ENCODE assay signal across 9 cellular contexts in the genomic region with DNA sequence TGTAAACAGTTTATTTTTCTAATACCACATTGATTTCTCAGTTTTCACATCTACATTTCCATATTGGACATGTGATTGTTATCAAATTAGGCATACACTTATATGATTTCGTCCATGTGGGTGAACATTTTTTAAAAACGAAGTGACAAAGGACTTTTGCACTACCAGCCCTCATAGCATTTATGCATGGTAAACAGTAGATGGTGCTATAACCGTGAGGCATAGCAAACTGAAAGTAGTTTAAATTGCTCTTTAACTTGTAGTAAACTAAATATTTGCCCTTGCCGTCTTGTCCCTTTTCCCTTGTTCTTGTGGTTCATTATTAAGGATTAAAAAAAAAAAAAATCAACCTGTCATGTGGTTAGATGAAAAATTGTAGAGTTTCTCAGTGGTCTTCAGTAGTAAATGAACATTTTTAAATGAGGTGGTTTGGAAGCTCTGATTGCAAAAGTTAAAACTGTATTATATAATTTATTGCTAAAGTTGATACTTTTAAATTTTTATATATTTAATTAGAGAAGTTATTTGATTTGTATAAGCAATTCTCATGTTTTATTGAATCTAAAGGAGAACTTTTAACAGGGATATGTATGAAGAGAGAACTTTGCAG. TPM values are rescaled to one million over a fixed set of nuclear protein-coding genes. Genes with fewer than 3 reads are reported as not detected.
A peak's percentile ranks its signal among the peaks of the same experiment; 100 is the strongest.
DNase-seq lines count a peak whose midpoint lies in the region; ATAC-seq lines count a peak whose summit lies in the region.
"Had no signal": no experiment of that assay in that cellular context is flagged by ENCODE, and none has a peak within 500 bp of the region (broad histone marks: within the 10 kb centered on the region; RNA-seq: fewer than 3 reads in every experiment).

No MANE protein-coding gene starts in this region.

- H3K27me3 ChIP-seq in duodenal mucosa (ENCODE audit: control insufficient read depth in 1 of 2, insufficient read depth in 2 of 2, low read length in 2 of 2) (no peaks in the 10 kb centered on the region), mesenchymal stem cell (ENCODE audit: control insufficient read depth in 1 of 2, insufficient read depth in 1 of 2, low read length in 2 of 2) (no peaks in the 10 kb centered on the region)

- no peaks in the 10 kb centered on the region for H3K36me3 ChIP-seq in duodenal mucosa (ENCODE audit: control insufficient read depth in 1 of 2, insufficient read depth in 2 of 2, low read length in 2 of 2)
- H3K36me3 ChIP-seq in mesenchymal stem cell (ENCODE audit: control insufficient read depth in 1 of 2, insufficient read depth in 2 of 2, low read depth in 1 of 2, low read length in 2 of 2) = peaks cover 0 to 6% of the 10 kb centered on the region in 2 experiments
- H3K36me3 ChIP-seq: HAP-1 had no signal

- WGBS in mesenchymal stem cell = no CpG with 5 or more reads among the region's 4 CpGs

- H3K14ac ChIP-seq in mesenchymal stem cell (ENCODE audit: low read length in 2 of 2) = no peak overlapping the region

- H3K4me3 ChIP-seq in duodenal mucosa (ENCODE audit: low read depth in 1 of 2, low read length in 2 of 2) (peak overlapping the region; percentile 8 to 55), mesenchymal stem cell (ENCODE audit: insufficient read depth in 1 of 2, low read depth in 1 of 2, low read length in 2 of 2) (peak overlapping the region in 1 of 2 experiments; percentile 65)
- H3K4me3 ChIP-seq: HAP-1 had no signal

- no peak overlapping the region for H2BK12ac ChIP-seq in mesenchymal stem cell (ENCODE audit: low read length in 2 of 2)

- peak; percentile 56 to 65 for ATAC-seq in activated T-cell treated with anti-CD3 and anti-CD28 coated beads, Interleukin-2, amount 50 U/mL, for 72 hours (replicated peaks in 1 of 2)
- ATAC-seq in GM21717 (IDR thresholded peaks at IDR 0.05; ENCODE audit: unreplicated experiment) = peak; percentile 92

- H3K9me3 Mint-ChIP-seq in activated T-cell treated with anti-CD3 and anti-CD28 coated beads, Interleukin-2, amount 50 U/mL, for 72 hours = peaks cover 0 to 4% of the 10 kb centered on the region in 2 donors
- no peaks in the 10 kb centered on the region for H3K9me3 Mint-ChIP-seq in activated T-helper 1 cell treated with anti-CD3 and anti-CD28 coated beads, Interleukin-12 subunit alpha, Interleukin-12 subunit beta, Interleukin-2, Interleukin-4 antibody, amounts not matched to agents 30 ng/mL and 10 ng/mL and 1 ng/mL, durations not matched to agents 14 hours and 24 hours and 36 hours

- peak overlapping the region; percentile 73 for H3K27ac Mint-ChIP-seq in activated T-cell treated with anti-CD3 and anti-CD28 coated beads, Interleukin-2, amount 50 U/mL, for 72 hours
- H3K27ac Mint-ChIP-seq in activated T-helper 1 cell treated with anti-CD3 and anti-CD28 coated beads, Interleukin-12 subunit alpha, Interleukin-12 subunit beta, Interleukin-2, Interleukin-4 antibody, amounts not matched to agents 30 ng/mL and 10 ng/mL and 1 ng/mL, durations not matched to agents 14 hours and 24 hours and 36 hours = no peak overlapping the region

- no peak overlapping the region for H2AFZ ChIP-seq in mesenchymal stem cell (ENCODE audit: low read depth, low read length)

- H3K4me1 Mint-ChIP-seq in activated T-cell treated with anti-CD3 and anti-CD28 coated beads, Interleukin-2, amount 50 U/mL, for 72 hours (ENCODE audit: low read depth) = peaks cover 13% of the 10 kb centered on the region
- H3K4me1 Mint-ChIP-seq in activated T-helper 1 cell treated with anti-CD3 and anti-CD28 coated beads, Interleukin-12 subunit alpha, Interleukin-12 subunit beta, Interleukin-2, Interleukin-4 antibody, amounts not matched to agents 30 ng/mL and 10 ng/mL and 1 ng/mL, durations not matched to agents 14 hours and 24 hours and 36 hours (ENCODE audit: low read depth) = peaks cover 12% of the 10 kb centered on the region

- H4K91ac ChIP-seq in mesenchymal stem cell (ENCODE audit: low read length) = no peak overlapping the region

- no peak overlapping the region for H4K8ac ChIP-seq in mesenchymal stem cell (ENCODE audit: low read length)

- peaks cover 5 to 10% of the 10 kb centered on the region in 2 donors for H3K36me3 Mint-ChIP-seq in activated T-cell treated with anti-CD3 and anti-CD28 coated beads, Interleukin-2, amount 50 U/mL, for 72 hours (ENCODE audit: insufficient read depth in 2 of 2)
- peaks cover 5% of the 10 kb centered on the region for H3K36me3 Mint-ChIP-seq in activated T-helper 1 cell treated with anti-CD3 and anti-CD28 coated beads, Interleukin-12 subunit alpha, Interleukin-12 subunit beta, Interleukin-2, Interleukin-4 antibody, amounts not matched to agents 30 ng/mL and 10 ng/mL and 1 ng/mL, durations not matched to agents 14 hours and 24 hours and 36 hours (ENCODE audit: low read depth)

- H3K23ac ChIP-seq in mesenchymal stem cell (ENCODE audit: low read length in 2 of 2) = no peak overlapping the region

- no peak overlapping the region for H2BK5ac ChIP-seq in mesenchymal stem cell (ENCODE audit: low read depth, low read length, poor library complexity, severe bottlenecking)

- H3K27ac ChIP-seq in duodenal mucosa (ENCODE audit: low read depth, low read length) (no peak overlapping the region), mesenchymal stem cell (ENCODE audit: low read length, poor library complexity, severe bottlenecking) (no peak overlapping the region)

- peak overlapping the region in 1 of 2 donors; percentile 87 for H3K4me3 Mint-ChIP-seq in activated T-cell treated with anti-CD3 and anti-CD28 coated beads, Interleukin-2, amount 50 U/mL, for 72 hours
- H3K4me3 Mint-ChIP-seq in activated T-helper 1 cell treated with anti-CD3 and anti-CD28 coated beads, Interleukin-12 subunit alpha, Interleukin-12 subunit beta, Interleukin-2, Interleukin-4 antibody, amounts not matched to agents 30 ng/mL and 10 ng/mL and 1 ng/mL, durations not matched to agents 14 hours and 24 hours and 36 hours = no peak overlapping the region

- H3K9ac ChIP-seq in duodenal mucosa (ENCODE audit: low read depth in 1 of 2, low read length in 2 of 2) (peak overlapping the region in 1 of 2 donors; percentile 42), mesenchymal stem cell (ENCODE audit: low read length) (peak overlapping the region; percentile 91)

- no peak overlapping the region for H3K4ac ChIP-seq in mesenchymal stem cell (ENCODE audit: low read depth in 1 of 2, low read length in 2 of 2)

- DNase-seq in activated T-cell treated with anti-CD3 and anti-CD28 coated beads, Interleukin-2, amount 50 U/mL, for 72 hours = peak; percentile 10 to 18
- no peak for DNase-seq in activated T-cell treated with anti-CD3 and anti-CD28 coated beads, Interleukin-2, amount 50 U/mL, for 48 hours
- DNase-seq in HuH-7 (ENCODE audit: low spot score) (peak; percentile 44), SHP77 (lab: John Stamatoyannopoulos, UW) (peak; percentile 35 to 41), mesenchymal stem cell (peak; percentile 80)
- DNase-seq in activated T-helper 1 cell treated with anti-CD3 and anti-CD28 coated beads, Interleukin-12 subunit alpha, Interleukin-12 subunit beta, Interleukin-2, Interleukin-4 antibody, amounts not matched to agents 30 ng/mL and 10 ng/mL and 1 ng/mL, durations not matched to agents 14 hours and 24 hours and 36 hours (ENCODE audit: low spot score) = no peak

- H3K18ac ChIP-seq in mesenchymal stem cell (ENCODE audit: low read depth in 1 of 2, low read length in 2 of 2) = no peak overlapping the region

- H3K4me1 ChIP-seq in duodenal mucosa (ENCODE audit: control insufficient read depth in 1 of 2, insufficient read depth in 2 of 2, low read length in 2 of 2) = no peaks in the 10 kb centered on the region
- H3K4me1 ChIP-seq in mesenchymal stem cell (ENCODE audit: control insufficient read depth, insufficient read depth, low read depth, low read length) = no peaks in the 10 kb centered on the region

- H3K27me3 Mint-ChIP-seq in activated T-cell treated with anti-CD3 and anti-CD28 coated beads, Interleukin-2, amount 50 U/mL, for 72 hours (ENCODE audit: low read depth) = no peaks in the 10 kb centered on the region
- no peaks in the 10 kb centered on the region for H3K27me3 Mint-ChIP-seq in activated T-helper 1 cell treated with anti-CD3 and anti-CD28 coated beads, Interleukin-12 subunit alpha, Interleukin-12 subunit beta, Interleukin-2, Interleukin-4 antibody, amounts not matched to agents 30 ng/mL and 10 ng/mL and 1 ng/mL, durations not matched to agents 14 hours and 24 hours and 36 hours (ENCODE audit: insufficient read depth)

- H2BK15ac ChIP-seq in mesenchymal stem cell (ENCODE audit: low read depth, poor library complexity, severe bottlenecking) = no peak overlapping the region

- no peak overlapping the region for H2AK5ac ChIP-seq in mesenchymal stem cell (ENCODE audit: low read length, severe bottlenecking)

- H2BK120ac ChIP-seq in mesenchymal stem cell (ENCODE audit: low read depth, low read length) = no peak overlapping the region

- no peak overlapping the region for H3K4me2 ChIP-seq in mesenchymal stem cell (ENCODE audit: low read length, poor library complexity, severe bottlenecking)

- H3K9me3 ChIP-seq in duodenal mucosa (ENCODE audit: control insufficient read depth in 1 of 2, low read length in 2 of 2) (no peaks in the 10 kb centered on the region), mesenchymal stem cell (ENCODE audit: control insufficient read depth, low read length) (no peaks in the 10 kb centered on the region)
- H3K9me3 ChIP-seq: HAP-1 had no signal

- peaks cover 6% of the 10 kb centered on the region for H3K79me1 ChIP-seq in mesenchymal stem cell (replicated peaks; ENCODE audit: low read length, poor library complexity, severe bottlenecking)

- intact Hi-C loops in activated T-helper 1 cell treated with anti-CD3 and anti-CD28 coated beads, Interleukin-12 subunit alpha, Interleukin-12 subunit beta, Interleukin-2, Interleukin-4 antibody, amounts not matched to agents 30 ng/mL and 10 ng/mL and 1 ng/mL, durations not matched to agents 14 hours and 24 hours and 36 hours (cut with micrococcal nuclease) = loop anchor here (1.0 kb wide), 7 partner anchors 8 to 245 kb away; partner anchors contain the start of genes ARL13B and DHFR2

RNA-seq across cellular contexts. Expression of gene STX19, which starts 24.0 kb away (rescaled TPM):
- total RNA-seq in activated T-cell treated with anti-CD3 and anti-CD28 coated beads, Interleukin-2, amount 50 U/mL, for 72 hours = not detected
- polyA plus RNA-seq in mesenchymal stem cell (2013, experiment 1 of 2) = not detected
- polyA plus RNA-seq in mesenchymal stem cell (2013, experiment 2 of 2) = not detected
- not detected in 2 replicates for total RNA-seq in activated T-helper 1 cell treated with anti-CD3 and anti-CD28 coated beads, Interleukin-12 subunit alpha, Interleukin-12 subunit beta, Interleukin-2, Interleukin-4 antibody, amounts not matched to agents 30 ng/mL and 10 ng/mL and 1 ng/mL, durations not matched to agents 14 hours and 24 hours and 36 hours

RNA-seq across cellular contexts. Expression of gene ARL13B, which starts 24.5 kb away (rescaled TPM):
- 10 to 100 TPM; 11.4 to 17.9 TPM for total RNA-seq in activated T-cell treated with anti-CD3 and anti-CD28 coated beads, Interleukin-2, amount 50 U/mL, for 72 hours
- 12.3 TPM for polyA plus RNA-seq in mesenchymal stem cell (2013, experiment 1 of 2)
- 12.1 TPM for polyA plus RNA-seq in mesenchymal stem cell (2013, experiment 2 of 2)
- 14.7 and 15.9 TPM in 2 replicates for total RNA-seq in activated T-helper 1 cell treated with anti-CD3 and anti-CD28 coated beads, Interleukin-12 subunit alpha, Interleukin-12 subunit beta, Interleukin-2, Interleukin-4 antibody, amounts not matched to agents 30 ng/mL and 10 ng/mL and 1 ng/mL, durations not matched to agents 14 hours and 24 hours and 36 hours

RNA-seq across cellular contexts. Expression of gene PROS1, which starts 30.7 kb away (rescaled TPM):
- under 1 TPM; 0.46 to 0.50 TPM for total RNA-seq in activated T-cell treated with anti-CD3 and anti-CD28 coated beads, Interleukin-2, amount 50 U/mL, for 72 hours
- polyA plus RNA-seq in mesenchymal stem cell (2013, experiment 1 of 2) = 51.3 TPM
- 55.4 TPM for polyA plus RNA-seq in mesenchymal stem cell (2013, experiment 2 of 2)
- total RNA-seq in activated T-helper 1 cell treated with anti-CD3 and anti-CD28 coated beads, Interleukin-12 subunit alpha, Interleukin-12 subunit beta, Interleukin-2, Interleukin-4 antibody, amounts not matched to agents 30 ng/mL and 10 ng/mL and 1 ng/mL, durations not matched to agents 14 hours and 24 hours and 36 hours = 1.0 and 1.2 TPM in 2 replicates

RNA-seq across cellular contexts. Expression of gene DHFR2, which starts 58.3 kb away (rescaled TPM):
- 1 to 10 TPM; 8.1 to 9.3 TPM for total RNA-seq in activated T-cell treated with anti-CD3 and anti-CD28 coated beads, Interleukin-2, amount 50 U/mL, for 72 hours
- polyA plus RNA-seq in mesenchymal stem cell (2013, experiment 1 of 2) = 4.5 TPM
- 4.5 TPM for polyA plus RNA-seq in mesenchymal stem cell (2013, experiment 2 of 2)
- 10.1 and 12.3 TPM in 2 replicates for total RNA-seq in activated T-helper 1 cell treated with anti-CD3 and anti-CD28 coated beads, Interleukin-12 subunit alpha, Interleukin-12 subunit beta, Interleukin-2, Interleukin-4 antibody, amounts not matched to agents 30 ng/mL and 10 ng/mL and 1 ng/mL, durations not matched to agents 14 hours and 24 hours and 36 hours

RNA-seq across cellular contexts. Expression of gene NSUN3, which starts 58.5 kb away (rescaled TPM):
- total RNA-seq in activated T-cell treated with anti-CD3 and anti-CD28 coated beads, Interleukin-2, amount 50 U/mL, for 72 hours = 10 to 100 TPM; 18.4 to 19.4 TPM
- 4.4 TPM for polyA plus RNA-seq in mesenchymal stem cell (2013, experiment 1 of 2)
- 4.3 TPM for polyA plus RNA-seq in mesenchymal stem cell (2013, experiment 2 of 2)
- total RNA-seq in activated T-helper 1 cell treated with anti-CD3 and anti-CD28 coated beads, Interleukin-12 subunit alpha, Interleukin-12 subunit beta, Interleukin-2, Interleukin-4 antibody, amounts not matched to agents 30 ng/mL and 10 ng/mL and 1 ng/mL, durations not matched to agents 14 hours and 24 hours and 36 hours = 18.8 and 19.7 TPM in 2 replicates

Comparison
In these comparisons a context has a peak if more than half of its experiments do, and no peak if none do; other contexts are left out.
1. DNase-seq: peak in activated T-cell treated with anti-CD3 and anti-CD28 coated beads, Interleukin-2, amount 50 U/mL, for 72 hours (2 of 2), HuH-7 (single experiment), SHP77 (2 of 2) and mesenchymal stem cell (single experiment); none in activated T-cell treated with anti-CD3 and anti-CD28 coated beads, Interleukin-2, amount 50 U/mL, for 48 hours (0 of 2) and activated T-helper 1 cell treated with anti-CD3 and anti-CD28 coated beads, Interleukin-12 subunit alpha, Interleukin-12 subunit beta, Interleukin-2, Interleukin-4 antibody, amounts not matched to agents 30 ng/mL and 10 ng/mL and 1 ng/mL, durations not matched to agents 14 hours and 24 hours and 36 hours (single experiment).